8 cellular contexts compared by ENCODE assay signal in genomic region chr4:3291969-3292570, GRCh38. TPM values are rescaled to one million over a fixed set of nuclear protein-coding genes. Genes with fewer than 3 reads are reported as not detected.
DNase-seq lines count a peak whose midpoint lies in the region; ATAC-seq and TF ChIP-seq lines count a peak whose summit lies in the region.

No MANE protein-coding gene starts in this region.

- H3K36me3 ChIP-seq in kidney epithelial cell (ENCODE audit: control insufficient read depth, insufficient read depth, low read length): no peaks in the 10 kb centered on the region

- peaks cover 12% of the 10 kb centered on the region for H3K27me3 Mint-ChIP-seq in central memory CD8-positive, alpha-beta T cell

- TF ChIP-seq CTCF in RWPE1 (conservative IDR thresholded peaks at IDR 0.05; ENCODE audit: low read depth) (no peak), kidney epithelial cell (IDR thresholded peaks at IDR 0.05; ENCODE audit: insufficient read depth, low read length, poor library complexity, severe bottlenecking) (no peak)

- CTCF ChIA-PET in RWPE1 (lab: Yijun Ruan, JAX): interaction anchor here (0.6 kb wide), 1 partner anchor 26 kb away, joined by 3 read pairs; no protein-coding TSS in a partner anchor

- H3K4me3 ChIP-seq in kidney epithelial cell (ENCODE audit: low read depth, low read length): peak overlapping the region; percentile 79

- H3K9me3 Mint-ChIP-seq in central memory CD8-positive, alpha-beta T cell: no peaks in the 10 kb centered on the region

- peak overlapping the region; percentile 89 for H3K27ac Mint-ChIP-seq in central memory CD8-positive, alpha-beta T cell (ENCODE audit: low read depth)

- peak overlapping the region; percentile 92 for H3K27ac ChIP-seq in RWPE1

- DNase-seq in AG08395 (ENCODE audit: low spot score): peak; percentile 67
- peak; percentile 28 for DNase-seq in RWPE1 (ENCODE audit: low spot score)
- no peak for DNase-seq in central memory CD8-positive, alpha-beta T cell (ENCODE audit: low spot score in 2 of 2)
- no peak for DNase-seq in kidney epithelial cell (ENCODE audit: low read depth)
- DNase-seq in stimulated activated CD4-positive, alpha-beta T cell treated with anti-CD3 and anti-CD28 coated beads, Interleukin-4, amount 100 ng/mL, for 24 hours: peak; percentile 20
- no peak for DNase-seq in COLO829 (ENCODE audit: low spot score)

- TF ChIP-seq POLR2A in GM18505 (IDR thresholded peaks at IDR 0.05; ENCODE audit: borderline replicate concordance, extremely low read depth, insufficient read depth, insufficient read length): no peak

- peaks cover 25% of the 10 kb centered on the region for H3K4me1 Mint-ChIP-seq in central memory CD8-positive, alpha-beta T cell

- peaks cover 4% of the 10 kb centered on the region for H3K36me3 Mint-ChIP-seq in central memory CD8-positive, alpha-beta T cell (ENCODE audit: insufficient read depth)

- H3K27me3 ChIP-seq in kidney epithelial cell (ENCODE audit: control insufficient read depth, insufficient read depth, low read length): peaks cover 5% of the 10 kb centered on the region

- POLR2A ChIA-PET in RWPE1 (lab: Yijun Ruan, JAX; ENCODE audit: low non-redundant PET): no interaction called here

- ATAC-seq in GM18505 (IDR thresholded peaks at IDR 0.05; ENCODE audit: unreplicated experiment) (peak; percentile 2), HG03135 (IDR thresholded peaks at IDR 0.05; ENCODE audit: unreplicated experiment) (peak; percentile 20)
- no peak for ATAC-seq in central memory CD8-positive, alpha-beta T cell (replicated peaks; ENCODE audit: extremely low read depth, poor library complexity, severe bottlenecking)

- H3K4me3 Mint-ChIP-seq in central memory CD8-positive, alpha-beta T cell: peak overlapping the region; percentile 91

RNA-seq across cellular contexts. Expression of gene RGS12, which starts 0.8 kb away (rescaled TPM):
- total RNA-seq in kidney epithelial cell: 28.7 and 29.2 TPM in 2 replicates

RNA-seq across cellular contexts. Expression of gene MSANTD1, which starts 43.1 kb away (rescaled TPM):
- total RNA-seq in kidney epithelial cell: 0.50 TPM in 1 of 2 replicates, not detected in the other

Comparison
In these comparisons a context has a peak if more than half of its experiments do, and no peak if none do; other contexts are left out.
1. DNase-seq: peak in AG08395 (single experiment), RWPE1 (single experiment) and stimulated activated CD4-positive, alpha-beta T cell treated with anti-CD3 and anti-CD28 coated beads, Interleukin-4, amount 100 ng/mL, for 24 hours (single experiment); none in central memory CD8-positive, alpha-beta T cell (0 of 2), kidney epithelial cell (single experiment) and COLO829 (single experiment).